Comparison of ENCODE assay signal across 9 cellular contexts in the genomic region with DNA sequence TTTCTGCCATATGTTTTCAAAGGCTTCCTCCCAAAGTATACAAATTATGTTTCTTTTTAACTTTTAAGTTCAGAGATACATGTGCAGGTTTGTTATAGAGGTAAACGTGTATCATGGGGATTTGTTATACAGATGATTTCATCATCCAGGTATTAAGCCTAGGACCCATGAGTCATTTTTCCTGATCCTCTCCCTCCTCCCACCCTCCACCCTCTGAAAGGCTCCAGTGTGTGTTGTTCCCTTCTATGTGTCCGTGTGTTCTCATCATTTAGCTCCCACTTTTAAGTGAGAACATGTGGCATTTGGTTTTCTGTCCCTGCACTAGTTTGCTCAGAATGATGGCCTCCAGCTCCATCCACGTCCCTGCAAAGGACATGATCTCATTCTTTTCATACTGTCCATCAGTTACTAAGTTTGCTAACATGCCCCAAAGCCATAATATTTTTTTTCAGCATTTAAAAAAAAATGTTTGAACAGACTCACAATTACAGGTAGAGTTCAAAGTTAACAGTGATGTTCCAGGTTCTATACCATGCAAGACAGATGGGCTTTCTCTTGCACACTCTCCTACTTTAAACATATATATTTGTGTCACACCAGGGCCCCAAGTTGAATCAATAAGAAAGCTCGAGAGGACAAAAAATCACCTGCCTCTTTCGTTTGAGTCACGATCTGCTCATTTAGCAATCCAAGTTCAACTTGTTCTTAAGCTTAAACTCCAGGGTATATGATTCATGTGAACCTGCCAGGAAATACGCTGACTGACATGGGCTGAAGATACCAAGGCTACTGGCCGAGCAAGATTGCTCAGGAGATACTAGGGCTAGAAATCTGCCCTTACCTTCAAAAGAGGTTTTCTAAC.
A peak's percentile ranks its signal among the peaks of the same experiment; 100 is the strongest.
DNase-seq lines count a peak whose midpoint lies in the region; ATAC-seq and TF ChIP-seq lines count a peak whose summit lies in the region.
"Had no signal": no experiment of that assay in that cellular context is flagged by ENCODE, and none has a peak within 500 bp of the region (broad histone marks: within the 10 kb centered on the region; RNA-seq: fewer than 3 reads in every experiment).

No MANE protein-coding gene starts in this region.

- no peak overlapping the region for H3K9ac ChIP-seq in neural progenitor cell

- peak overlapping the region in 2 of 3 experiments; percentile 45 to 74 for H3K27ac Mint-ChIP-seq in nephron
- H3K27ac Mint-ChIP-seq in neural progenitor cell, result no peak overlapping the region

- H3K27me3 ChIP-seq in neural progenitor cell, result no peaks in the 10 kb centered on the region
- H3K27me3 ChIP-seq: dorsolateral prefrontal cortex had no signal

- H3K27me3 Mint-ChIP-seq in nephron (ENCODE audit: low read depth), result no peaks in the 10 kb centered on the region
- H3K27me3 Mint-ChIP-seq in neural progenitor cell (ENCODE audit: insufficient read depth, low read depth), result no peaks in the 10 kb centered on the region

- H2AFZ ChIP-seq in neural progenitor cell (replicated peaks), result no peak overlapping the region

- no peaks in the 10 kb centered on the region for H3K79me2 ChIP-seq in neural progenitor cell (ENCODE audit: low read depth)

- H3K4me1 ChIP-seq in neural progenitor cell, result no peaks in the 10 kb centered on the region

- H3K36me3 ChIP-seq in neural progenitor cell, result no peaks in the 10 kb centered on the region

- peaks cover 2% of the 10 kb centered on the region for H4K20me1 ChIP-seq in neural progenitor cell (ENCODE audit: low read depth)

- no peak overlapping the region for H3K4me3 ChIP-seq in cardiac fibroblast (replicated peaks in 1 of 2; ENCODE audit: low read depth in 2 of 2, low read length in 2 of 2)
- H3K4me3 ChIP-seq in neural progenitor cell, result no peak overlapping the region
- H3K4me3 ChIP-seq: dorsolateral prefrontal cortex had no signal

- no peaks in the 10 kb centered on the region for H3K9me3 ChIP-seq in neural progenitor cell (ENCODE audit: low read depth)

- no peaks in the 10 kb centered on the region for H3K36me3 Mint-ChIP-seq in nephron (ENCODE audit: low read depth)
- no peaks in the 10 kb centered on the region for H3K36me3 Mint-ChIP-seq in neural progenitor cell

- H3K9me3 Mint-ChIP-seq in nephron, result no peaks in the 10 kb centered on the region
- no peaks in the 10 kb centered on the region for H3K9me3 Mint-ChIP-seq in neural progenitor cell

- H3K4me2 ChIP-seq in neural progenitor cell, result no peak overlapping the region

- H3K4me1 Mint-ChIP-seq in nephron, result peaks cover 8% of the 10 kb centered on the region
- no peaks in the 10 kb centered on the region for H3K4me1 Mint-ChIP-seq in neural progenitor cell

- no peaks in the 10 kb centered on the region for H3F3A ChIP-seq in neural progenitor cell (ENCODE audit: low read depth)

- H3K27ac ChIP-seq in neural progenitor cell, result no peak overlapping the region
- H3K27ac ChIP-seq: dorsolateral prefrontal cortex had no signal

- H3K4me3 Mint-ChIP-seq in nephron (no peak overlapping the region), neural progenitor cell (no peak overlapping the region)

- DNase-seq in Daoy (ENCODE audit: low read depth) (peak; percentile 52), NK-92 (lab: John Stamatoyannopoulos, UW; ENCODE audit: unreplicated experiment) (peak; percentile 2), cardiac fibroblast (ENCODE audit: low read depth in 2 of 2) (peak; percentile 35 to 89), neural progenitor cell (ENCODE audit: low spot score) (no peak), OCI-M2 (lab: John Stamatoyannopoulos, UW; ENCODE audit: unreplicated experiment) (no peak), MV-4-11 (lab: John Stamatoyannopoulos, UW) (no peak)
- DNase-seq: dorsolateral prefrontal cortex had no signal

- TF ChIP-seq CTCF in cardiac fibroblast (IDR thresholded peaks at IDR 0.05; ENCODE audit: low read depth, low read length) (no peak), nephron (IDR thresholded peaks at IDR 0.05; ENCODE audit: unreplicated experiment in 3 of 3) (no peak), neural progenitor cell (IDR thresholded peaks at IDR 0.05) (no peak)

- ATAC-seq in GM19455 (IDR thresholded peaks at IDR 0.05; ENCODE audit: unreplicated experiment), result no peak

Comparison
In these comparisons a context has a peak if more than half of its experiments do, and no peak if none do; other contexts are left out.
1. DNase-seq: peak in Daoy (single experiment), NK-92 (single experiment) and cardiac fibroblast (2 of 2); none in neural progenitor cell (single experiment), OCI-M2 (single experiment) and MV-4-11 (single experiment).